ENCODE assay signal across 30 cellular contexts in the genomic region with DNA sequence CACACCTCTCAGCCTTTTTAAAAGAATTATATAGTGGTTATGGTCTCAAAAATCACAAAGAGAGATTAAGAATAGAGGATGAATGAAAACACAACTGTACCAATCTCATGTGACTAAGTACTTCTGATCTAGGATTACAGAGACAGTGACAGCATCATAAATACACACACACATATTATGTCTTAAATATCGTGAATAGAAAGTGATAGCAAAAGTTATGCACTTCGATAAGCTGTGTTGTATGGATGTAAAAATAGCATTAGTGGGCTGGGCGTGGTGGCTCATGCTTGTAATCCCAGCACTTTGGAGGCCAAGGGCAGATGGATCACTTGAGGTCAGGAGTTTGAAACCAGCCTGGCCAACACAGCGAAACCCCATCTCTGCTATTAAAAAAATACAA.
"Had no signal": no experiment of that assay in that cellular context is flagged by ENCODE, and none has a peak within 500 bp of the region (broad histone marks: within the 10 kb centered on the region; RNA-seq: fewer than 3 reads in every experiment).

No MANE protein-coding gene starts in this region.

- H3K4me3 ChIP-seq: esophagus muscularis mucosa, heart right ventricle, left lung, lower lobe of right lung, pancreas, psoas muscle, sigmoid colon, thyroid gland, upper lobe of left lung, vagina had no signal

- ATAC-seq: activated CD8-positive, alpha-beta memory T cell treated with anti-CD3 and anti-CD28 coated beads, Interleukin-2, amount 10 ng/mL, durations not matched to agents 7 days and 5 days; activated CD8-positive, alpha-beta T cell treated with anti-CD3 and anti-CD28 coated beads for 36 hours; activated naive CD8-positive, alpha-beta T cell treated with anti-CD3 and anti-CD28 coated beads, Interleukin-2, amount 50 U/mL, for 24 hours; heart right ventricle; left lung; lower lobe of right lung; naive thymus-derived CD8-positive, alpha-beta T cell; pancreas; psoas muscle; stimulated activated effector memory CD8-positive, alpha-beta T cell treated with anti-CD3 and anti-CD28 coated beads, Interleukin-12 subunit alpha, Interleukin-12 subunit beta, amount 100 ng/mL, for 72 hours; stimulated activated naive CD8-positive, alpha-beta T cell treated with anti-CD3 and anti-CD28 coated beads, Interleukin-15, amount 100 ng/mL, for 72 hours; WTC11 had no signal

- H3K4me1 ChIP-seq: esophagus muscularis mucosa, heart right ventricle, left lung, lower lobe of right lung, pancreas, psoas muscle, sigmoid colon, thyroid gland, upper lobe of left lung, vagina had no signal

- H3K36me3 ChIP-seq: esophagus muscularis mucosa, heart right ventricle, left lung, lower lobe of right lung, pancreas, sigmoid colon, thyroid gland, upper lobe of left lung, vagina had no signal

- H3K27ac ChIP-seq: esophagus muscularis mucosa, heart right ventricle, left lung, lower lobe of right lung, pancreas, psoas muscle, sigmoid colon, thyroid gland, upper lobe of left lung, vagina had no signal

- H3K27me3 ChIP-seq: esophagus muscularis mucosa, left lung, pancreas, sigmoid colon, thyroid gland, upper lobe of left lung, vagina had no signal

- DNase-seq: activated CD4-positive, alpha-beta T cell treated with anti-CD3 and anti-CD28 coated beads for 1 hour; activated CD4-positive, alpha-beta T cell treated with anti-CD3 and anti-CD28 coated beads, Interleukin-2, amount 50 U/mL, for 1 hour; activated CD8-positive, alpha-beta memory T cell treated with anti-CD3 and anti-CD28 coated beads, Interleukin-2, amount 10 ng/mL, durations not matched to agents 7 days and 5 days; activated CD8-positive, alpha-beta T cell treated with anti-CD3 and anti-CD28 coated beads for 36 hours; activated naive CD8-positive, alpha-beta T cell treated with anti-CD3 and anti-CD28 coated beads, Interleukin-2, amount 50 U/mL, for 24 hours; activated T-cell treated with anti-CD3 and anti-CD28 coated beads, Interleukin-2, amount 50 U/mL, for 48 hours; amygdala; dermis blood vessel endothelial cell; effector CD4-positive, alpha-beta T cell; foreskin melanocyte; heart right ventricle; kidney glomerular epithelial cell; left lung; lower lobe of right lung; mesenchymal stem cell; naive thymus-derived CD8-positive, alpha-beta T cell; nucleus accumbens; pancreas; psoas muscle; sigmoid colon; small intestine; stimulated activated CD4-positive, alpha-beta T cell treated with anti-CD3 and anti-CD28 coated beads, Interleukin-4, amount 100 ng/mL, for 24 hours; stimulated activated naive CD8-positive, alpha-beta T cell treated with anti-CD3 and anti-CD28 coated beads, Interleukin-15, amount 100 ng/mL, for 72 hours; substantia nigra; thyroid gland; upper lobe of left lung had no signal
